In genomic region chr13:110137677-110138008, GRCh38 we compare ENCODE assay signal across 8 cellular contexts.
DNase-seq lines count a peak whose midpoint lies in the region; ATAC-seq and TF ChIP-seq lines count a peak whose summit lies in the region.

No MANE protein-coding gene starts in this region.

- DNase-seq in G401 (ENCODE audit: low spot score) (peak; percentile 9), RWPE2 (ENCODE audit: low spot score) (no peak), dorsolateral prefrontal cortex (peak in 4 of 10 donors; percentile 50 to 59 (median 56)), tibial artery (peak in 1 of 2 donors; percentile 43), DMS114 treated with DMSO at 0.1 percent for 48 hours (lab: John Stamatoyannopoulos, UW; ENCODE audit: unreplicated experiment) (no peak)

- H3K4me3 ChIP-seq in RWPE2 (ENCODE audit: severe bottlenecking), result peak overlapping the region; percentile 40
- H3K4me3 ChIP-seq in dorsolateral prefrontal cortex, result peak overlapping the region; percentile 33 to 81 (median 62)
- H3K4me3 ChIP-seq in mesodermal cell (ENCODE audit: extremely low read depth, insufficient read depth, low read length, poor library complexity, severe bottlenecking), result peak overlapping the region; percentile 42
- peak overlapping the region; percentile 55 to 66 for H3K4me3 ChIP-seq in tibial artery

- H3K9me3 ChIP-seq in RWPE2 (ENCODE audit: severe bottlenecking) (no peaks in the 10 kb centered on the region), mesodermal cell (ENCODE audit: control insufficient read depth, low read length) (no peaks in the 10 kb centered on the region), tibial artery (no peaks in the 10 kb centered on the region)

- H3K27me3 ChIP-seq in RWPE2 (ENCODE audit: insufficient read depth, poor library complexity, severe bottlenecking) (no peaks in the 10 kb centered on the region), dorsolateral prefrontal cortex (no peaks in the 10 kb centered on the region), tibial artery (no peaks in the 10 kb centered on the region)

- ATAC-seq in GM19468 (IDR thresholded peaks at IDR 0.05; ENCODE audit: extremely low read depth, unreplicated experiment) (peak; percentile 58), HG03520 (IDR thresholded peaks at IDR 0.05; ENCODE audit: unreplicated experiment) (peak; percentile 72), RWPE2 (ENCODE audit: low read depth) (peak; percentile 61)

- intact Hi-C loops in dorsolateral prefrontal cortex (cut with DNase I), result no loop called here
- intact Hi-C loops in tibial artery (cut with DNase I; ENCODE audit: low total_unique reads), result no loop called here

- no peaks in the 10 kb centered on the region for H3K4me1 ChIP-seq in RWPE2 (ENCODE audit: insufficient read depth, poor library complexity, severe bottlenecking)
- peaks cover 30% of the 10 kb centered on the region for H3K4me1 ChIP-seq in mesodermal cell (ENCODE audit: control insufficient read depth, insufficient read depth, low read length, poor library complexity, severe bottlenecking)
- peaks cover 0 to 20% (median 16%) of the 10 kb centered on the region in 4 donors for H3K4me1 ChIP-seq in tibial artery

- H3K36me3 ChIP-seq in RWPE2 (ENCODE audit: low read depth) (no peaks in the 10 kb centered on the region), mesodermal cell (ENCODE audit: control insufficient read depth, insufficient read depth, low read length) (no peaks in the 10 kb centered on the region), tibial artery (no peaks in the 10 kb centered on the region)

- TF ChIP-seq CTCF in RWPE2 (IDR thresholded peaks at IDR 0.05; ENCODE audit: poor library complexity, severe bottlenecking) (peak; percentile 51), dorsolateral prefrontal cortex (IDR thresholded peaks at IDR 0.05 in 54 of 56, conservative IDR thresholded peaks at IDR 0.05 in 2 of 56; ENCODE audit: low read depth in 1 of 56, partially characterized antibody in 56 of 56) (peak in 38 of 56 donors; percentile 9 to 56 (median 34)), tibial artery (IDR thresholded peaks at IDR 0.05) (peak in 1 of 2 experiments; percentile 19)

- 0 to 1% methylated on average over 3 to 7 of the region's 8 CpGs for WGBS in mesodermal cell (ENCODE audit: insufficient coverage in 2 of 2), 2 experiments

- H3K27ac ChIP-seq in RWPE2 (ENCODE audit: poor library complexity, severe bottlenecking) (peak overlapping the region; percentile 45), dorsolateral prefrontal cortex (peak overlapping the region in 50 of 59 donors; percentile 11 to 84 (median 73)), mesodermal cell (ENCODE audit: low read depth, low read length, severe bottlenecking) (peak overlapping the region; percentile 74), tibial artery (peak overlapping the region; percentile 68 to 80)

- in situ Hi-C loops in G401 (cut with HindIII; ENCODE audit: low sequenced_read_pairs), result no loop called here
